Comparison of ENCODE assay signal across 8 cellular contexts in genomic region chrX:108091878-108092291, GRCh38. TPM values are rescaled to one million over a fixed set of nuclear protein-coding genes. Genes with fewer than 3 reads are reported as not detected.
DNase-seq lines count a peak whose midpoint lies in the region; ATAC-seq and TF ChIP-seq lines count a peak whose summit lies in the region.

No MANE protein-coding gene starts in this region.

- no peaks in the 10 kb centered on the region for H3K27me3 ChIP-seq in effector memory CD4-positive, alpha-beta T cell (replicated peaks; ENCODE audit: control insufficient read depth, insufficient read depth, low read length, poor library complexity, severe bottlenecking)
- H3K27me3 ChIP-seq in naive thymus-derived CD4-positive, alpha-beta T cell (ENCODE audit: control insufficient read depth in 2 of 2, insufficient read depth in 2 of 2, low read length in 2 of 2) = no peaks in the 10 kb centered on the region

- peak overlapping the region; percentile 75 for H3K4me3 ChIP-seq in effector memory CD4-positive, alpha-beta T cell (ENCODE audit: insufficient read depth, low read depth, low read length, poor library complexity, severe bottlenecking)
- H3K4me3 ChIP-seq in naive thymus-derived CD4-positive, alpha-beta T cell (ENCODE audit: low read length) = peak overlapping the region; percentile 85

- H3K27me3 Mint-ChIP-seq in activated naive CD4-positive, alpha-beta T cell treated with anti-CD3 and anti-CD28 coated beads for 36 hours (ENCODE audit: low read depth) = no peaks in the 10 kb centered on the region
- no peaks in the 10 kb centered on the region for H3K27me3 Mint-ChIP-seq in activated naive CD4-positive, alpha-beta T cell treated with anti-CD3 and anti-CD28 coated beads, Interleukin-2, amount 10 ng/mL, durations not matched to agents 7 days and 5 days
- H3K27me3 Mint-ChIP-seq in naive thymus-derived CD4-positive, alpha-beta T cell = no peaks in the 10 kb centered on the region

- no peaks in the 10 kb centered on the region for H3K9me3 ChIP-seq in effector memory CD4-positive, alpha-beta T cell (ENCODE audit: control insufficient read depth, low read length)
- H3K9me3 ChIP-seq in naive thymus-derived CD4-positive, alpha-beta T cell (ENCODE audit: control insufficient read depth in 2 of 3, low read length in 3 of 3) = no peaks in the 10 kb centered on the region

- H3K36me3 ChIP-seq in effector memory CD4-positive, alpha-beta T cell (ENCODE audit: control insufficient read depth, insufficient read depth, low read length) = peaks cover 4% of the 10 kb centered on the region
- H3K36me3 ChIP-seq in naive thymus-derived CD4-positive, alpha-beta T cell (ENCODE audit: control insufficient read depth in 2 of 3, insufficient read depth in 3 of 3, low read length in 3 of 3) = peaks cover 0 to 9% (median 4%) of the 10 kb centered on the region in 3 experiments

- intact Hi-C loops in activated naive CD4-positive, alpha-beta T cell treated with anti-CD3 and anti-CD28 coated beads for 36 hours (cut with micrococcal nuclease) = loop anchor here (1.0 to 5.0 kb wide), 11 partner anchors 20 to 1750 kb away; partner anchors contain the start of genes ACSL4, MID2, PRPS1 and RADX
- intact Hi-C loops in naive thymus-derived CD4-positive, alpha-beta T cell (cut with micrococcal nuclease) = loop anchor here (1.0 to 10.0 kb wide), 17 partner anchors 19 to 1643 kb away; partner anchors contain the start of genes MORC4 (in 2 of the 2), NCBP2L (in 2 of the 2), PRPS1 (in 2 of the 2) and RADX (in 2 of the 2)

- peak; percentile 12 for ATAC-seq in naive thymus-derived CD4-positive, alpha-beta T cell

- H3K4me1 Mint-ChIP-seq in activated naive CD4-positive, alpha-beta T cell treated with anti-CD3 and anti-CD28 coated beads for 36 hours (ENCODE audit: low read depth) = peaks cover 19% of the 10 kb centered on the region
- H3K4me1 Mint-ChIP-seq in activated naive CD4-positive, alpha-beta T cell treated with anti-CD3 and anti-CD28 coated beads, Interleukin-2, amount 10 ng/mL, durations not matched to agents 7 days and 5 days = peaks cover 26% of the 10 kb centered on the region
- H3K4me1 Mint-ChIP-seq in naive thymus-derived CD4-positive, alpha-beta T cell = peaks cover 0 to 28% (median 15%) of the 10 kb centered on the region in 7 donors

- H3K9me3 Mint-ChIP-seq in activated naive CD4-positive, alpha-beta T cell treated with anti-CD3 and anti-CD28 coated beads for 36 hours = no peaks in the 10 kb centered on the region
- no peaks in the 10 kb centered on the region for H3K9me3 Mint-ChIP-seq in activated naive CD4-positive, alpha-beta T cell treated with anti-CD3 and anti-CD28 coated beads, Interleukin-2, amount 10 ng/mL, durations not matched to agents 7 days and 5 days
- H3K9me3 Mint-ChIP-seq in naive thymus-derived CD4-positive, alpha-beta T cell = no peaks in the 10 kb centered on the region

- no peak overlapping the region for H3K4me3 Mint-ChIP-seq in activated naive CD4-positive, alpha-beta T cell treated with anti-CD3 and anti-CD28 coated beads for 36 hours
- H3K4me3 Mint-ChIP-seq in activated naive CD4-positive, alpha-beta T cell treated with anti-CD3 and anti-CD28 coated beads, Interleukin-2, amount 10 ng/mL, durations not matched to agents 7 days and 5 days = no peak overlapping the region
- no peak overlapping the region for H3K4me3 Mint-ChIP-seq in naive thymus-derived CD4-positive, alpha-beta T cell

- peaks cover 2% of the 10 kb centered on the region for H3K36me3 Mint-ChIP-seq in activated naive CD4-positive, alpha-beta T cell treated with anti-CD3 and anti-CD28 coated beads for 36 hours (ENCODE audit: low read depth)
- H3K36me3 Mint-ChIP-seq in activated naive CD4-positive, alpha-beta T cell treated with anti-CD3 and anti-CD28 coated beads, Interleukin-2, amount 10 ng/mL, durations not matched to agents 7 days and 5 days = peaks cover 3% of the 10 kb centered on the region
- peaks cover 0 to 3% (median 0%) of the 10 kb centered on the region in 5 donors for H3K36me3 Mint-ChIP-seq in naive thymus-derived CD4-positive, alpha-beta T cell

- CTCF ChIA-PET in activated naive CD4-positive, alpha-beta T cell treated with anti-CD3 and anti-CD28 coated beads for 36 hours (lab: Charles Lee) = interaction anchor here (0.6 to 1.1 kb wide), 2 partner anchors 10 to 1968 kb away, joined by 3 read pairs; no protein-coding TSS in a partner anchor
- CTCF ChIA-PET in activated naive CD4-positive, alpha-beta T cell treated with anti-CD3 and anti-CD28 coated beads, Interleukin-2, amount 10 ng/mL, durations not matched to agents 7 days and 5 days (lab: Charles Lee) = no interaction called here
- CTCF ChIA-PET in HEK293T (lab: Yijun Ruan, JAX) = interaction anchor here (0.7 kb wide), 1 partner anchor 31 kb away, joined by 3 read pairs; no protein-coding TSS in a partner anchor
- CTCF ChIA-PET in naive thymus-derived CD4-positive, alpha-beta T cell (lab: Charles Lee) = interaction anchor here (0.6 kb wide), 2 partner anchors 27 to 71 kb away, joined by 3 to 4 read pairs; no protein-coding TSS in a partner anchor

- peak overlapping the region; percentile 86 for H3K27ac ChIP-seq in effector memory CD4-positive, alpha-beta T cell (ENCODE audit: insufficient read depth, low read length, poor library complexity, severe bottlenecking)
- peak overlapping the region; percentile 88 for H3K27ac ChIP-seq in naive thymus-derived CD4-positive, alpha-beta T cell (ENCODE audit: low read depth, low read length)

- H3K4me1 ChIP-seq in effector memory CD4-positive, alpha-beta T cell (ENCODE audit: control insufficient read depth, insufficient read depth, low read length, poor library complexity, severe bottlenecking) = no peaks in the 10 kb centered on the region
- H3K4me1 ChIP-seq in naive thymus-derived CD4-positive, alpha-beta T cell (ENCODE audit: control insufficient read depth in 2 of 2, insufficient read depth in 2 of 2, low read length in 2 of 2) = no peaks in the 10 kb centered on the region

- peak; percentile 38 for DNase-seq in activated naive CD4-positive, alpha-beta T cell treated with anti-CD3 and anti-CD28 coated beads for 36 hours
- DNase-seq in activated naive CD4-positive, alpha-beta T cell treated with anti-CD3 and anti-CD28 coated beads, Interleukin-2, amount 10 ng/mL, durations not matched to agents 7 days and 5 days = no peak
- DNase-seq in HEK293T (ENCODE audit: extremely low spot score) (peak; percentile 40), NCI-H1694 treated with DMSO at 0.1 percent for 48 hours (lab: John Stamatoyannopoulos, UW) (peak; percentile 55), pons (ENCODE audit: low spot score) (no peak)
- DNase-seq in effector memory CD4-positive, alpha-beta T cell = no peak
- no peak for DNase-seq in naive thymus-derived CD4-positive, alpha-beta T cell
- no peak for DNase-seq in activated CD8-positive, alpha-beta memory T cell treated with anti-CD3 and anti-CD28 coated beads for 24 hours

- POLR2A ChIA-PET in HEK293T (lab: Yijun Ruan, JAX) = interaction anchor here (0.9 to 1.8 kb wide), 7 partner anchors 10 to 152 kb away, joined by 3 to 29 read pairs (median 3); no protein-coding TSS in a partner anchor
- POLR2A ChIA-PET in naive thymus-derived CD4-positive, alpha-beta T cell (lab: Charles Lee) = interaction anchor here (0.6 to 1.4 kb wide), 4 partner anchors 15 to 413 kb away, joined by 3 to 4 read pairs (median 4); no protein-coding TSS in a partner anchor

- H3K27ac Mint-ChIP-seq in activated naive CD4-positive, alpha-beta T cell treated with anti-CD3 and anti-CD28 coated beads for 36 hours = no peak overlapping the region
- no peak overlapping the region for H3K27ac Mint-ChIP-seq in activated naive CD4-positive, alpha-beta T cell treated with anti-CD3 and anti-CD28 coated beads, Interleukin-2, amount 10 ng/mL, durations not matched to agents 7 days and 5 days
- H3K27ac Mint-ChIP-seq in naive thymus-derived CD4-positive, alpha-beta T cell = no peak overlapping the region

TF ChIP-seq in HEK293T, 16 proteins besides CTCF, POLR2A, EP300 and RAD21:
- TF ChIP-seq BHLHE40 (IDR thresholded peaks at IDR 0.05; ENCODE audit: borderline replicate concordance) (no peak), CTBP1 (IDR thresholded peaks at IDR 0.05; ENCODE audit: borderline replicate concordance) (peak; percentile 45; the same call in 1 of the 2 replicates)

RNA-seq across cellular contexts. Expression of gene ATG4A, which starts 0.3 kb away (rescaled TPM):
- 1 to 10 TPM; 8.2 to 8.6 TPM for total RNA-seq in activated naive CD4-positive, alpha-beta T cell treated with anti-CD3 and anti-CD28 coated beads for 36 hours
- 10 to 100 TPM in 1 of 5 experiments, 1 to 10 TPM in 4; 6.7 to 11.4 (median 7.5) TPM for total RNA-seq in naive thymus-derived CD4-positive, alpha-beta T cell
- 10 to 100 TPM; 15.2 to 16.4 TPM for polyA plus RNA-seq in naive thymus-derived CD4-positive, alpha-beta T cell

RNA-seq across cellular contexts. Expression of gene PSMD10, which starts 0.5 kb away (rescaled TPM):
- 10 to 100 TPM; 54.6 to 58.8 TPM for total RNA-seq in activated naive CD4-positive, alpha-beta T cell treated with anti-CD3 and anti-CD28 coated beads for 36 hours
- total RNA-seq in naive thymus-derived CD4-positive, alpha-beta T cell = 10 to 100 TPM; 17.6 to 36.8 (median 22.1) TPM
- 10 to 100 TPM; 54.8 to 65.6 TPM for polyA plus RNA-seq in naive thymus-derived CD4-positive, alpha-beta T cell

RNA-seq across cellular contexts. Expression of gene VSIG1, which starts 47.0 kb away (rescaled TPM):
- total RNA-seq in activated naive CD4-positive, alpha-beta T cell treated with anti-CD3 and anti-CD28 coated beads for 36 hours = 1 to 10 TPM; 1.6 to 2.4 TPM
- 10 to 100 TPM in 4 of 5 experiments, 1 to 10 TPM in 1; 7.8 to 50.2 (median 32.7) TPM for total RNA-seq in naive thymus-derived CD4-positive, alpha-beta T cell
- 10 to 100 TPM; 13.0 to 18.1 TPM for polyA plus RNA-seq in naive thymus-derived CD4-positive, alpha-beta T cell

Comparison
In these comparisons a context has a peak if more than half of its experiments do, and no peak if none do; other contexts are left out.
1. DNase-seq: peak in activated naive CD4-positive, alpha-beta T cell treated with anti-CD3 and anti-CD28 coated beads for 36 hours (single experiment), HEK293T (single experiment) and NCI-H1694 treated with DMSO at 0.1 percent for 48 hours (single experiment); none in activated naive CD4-positive, alpha-beta T cell treated with anti-CD3 and anti-CD28 coated beads, Interleukin-2, amount 10 ng/mL, durations not matched to agents 7 days and 5 days (single experiment), effector memory CD4-positive, alpha-beta T cell (0 of 3), naive thymus-derived CD4-positive, alpha-beta T cell (0 of 9), pons (single experiment) and activated CD8-positive, alpha-beta memory T cell treated with anti-CD3 and anti-CD28 coated beads for 24 hours (single experiment).